ENCODE assay signal across 16 cellular contexts in the genomic region with DNA sequence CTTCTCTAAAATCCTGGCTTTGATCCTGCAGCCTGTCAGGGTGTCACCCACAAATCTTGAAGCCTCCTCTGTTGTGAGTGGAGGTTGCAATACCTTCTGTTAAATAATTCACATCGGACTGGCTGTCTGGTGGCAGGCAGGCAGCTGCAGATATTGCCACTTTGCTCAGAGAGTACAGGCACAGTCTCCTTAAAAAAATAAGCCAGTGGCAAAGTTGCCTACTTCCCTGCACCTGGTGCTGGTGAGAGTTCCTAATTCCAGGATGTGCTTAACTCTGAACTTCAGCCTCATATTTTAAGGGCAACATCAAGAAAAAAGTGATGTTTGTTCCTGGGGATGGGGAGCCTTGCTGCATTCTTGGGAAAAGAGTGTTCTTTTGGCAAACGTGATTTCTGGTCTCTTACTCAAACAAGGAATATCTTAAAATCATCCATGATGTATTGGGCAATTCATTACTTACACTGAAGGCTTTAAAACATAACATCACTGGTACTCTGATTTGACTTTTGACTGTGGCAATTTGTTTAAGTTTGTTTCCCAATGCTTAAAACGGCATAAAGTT.
DNase-seq lines count a peak whose midpoint lies in the region; ATAC-seq and TF ChIP-seq lines count a peak whose summit lies in the region.
"Had no signal": no experiment of that assay in that cellular context is flagged by ENCODE, and none has a peak within 500 bp of the region (broad histone marks: within the 10 kb centered on the region; RNA-seq: fewer than 3 reads in every experiment).

No MANE protein-coding gene starts in this region.

- H3K27ac ChIP-seq in lower lobe of right lung: peak overlapping the region; percentile 64
- H3K27ac ChIP-seq: gastrocnemius medialis, uterus had no signal

- no peak for TF ChIP-seq CTCF in lower lobe of right lung (IDR thresholded peaks at IDR 0.05)
- no peak for TF ChIP-seq CTCF in lower leg skin (IDR thresholded peaks at IDR 0.05)

- H3K4me3 Mint-ChIP-seq in activated T-helper 1 cell treated with anti-CD3 and anti-CD28 coated beads, Interleukin-12 subunit alpha, Interleukin-12 subunit beta, Interleukin-2, Interleukin-4 antibody, amounts not matched to agents 30 ng/mL and 10 ng/mL and 1 ng/mL, durations not matched to agents 14 hours and 24 hours and 36 hours: peak overlapping the region; percentile 6
- H3K4me3 Mint-ChIP-seq in stimulated activated naive B cell treated with anti-CD40 and anti-IgM and Interleukin-4, amounts not matched to agents 10 μg/mL and 1 μg/mL and 100 μg/mL, for 72 hours: peak overlapping the region; percentile 14 to 57
- H3K4me3 Mint-ChIP-seq: activated naive CD4-positive, alpha-beta T cell treated with anti-CD3 and anti-CD28 coated beads, Interleukin-2, amount 50 U/mL, for 24 hours; CD4-positive, alpha-beta memory T cell had no signal

- no peak for TF ChIP-seq POLR2A in lower leg skin (IDR thresholded peaks at IDR 0.05)

- H3K9me3 ChIP-seq in lower lobe of right lung: no peaks in the 10 kb centered on the region
- H3K9me3 ChIP-seq: gastrocnemius medialis, uterus had no signal

- peaks cover 3% of the 10 kb centered on the region for H3K27me3 Mint-ChIP-seq in activated T-helper 1 cell treated with anti-CD3 and anti-CD28 coated beads, Interleukin-12 subunit alpha, Interleukin-12 subunit beta, Interleukin-2, Interleukin-4 antibody, amounts not matched to agents 30 ng/mL and 10 ng/mL and 1 ng/mL, durations not matched to agents 14 hours and 24 hours and 36 hours (ENCODE audit: insufficient read depth)
- peaks cover 8 to 10% of the 10 kb centered on the region in 2 donors for H3K27me3 Mint-ChIP-seq in stimulated activated naive B cell treated with anti-CD40 and anti-IgM and Interleukin-4, amounts not matched to agents 10 μg/mL and 1 μg/mL and 100 μg/mL, for 72 hours
- H3K27me3 Mint-ChIP-seq: CD4-positive, alpha-beta memory T cell had no signal

- H3K36me3 ChIP-seq in lower lobe of right lung: no peaks in the 10 kb centered on the region
- H3K36me3 ChIP-seq: gastrocnemius medialis, uterus had no signal

- peaks cover 5% of the 10 kb centered on the region for H3K4me1 Mint-ChIP-seq in activated T-helper 1 cell treated with anti-CD3 and anti-CD28 coated beads, Interleukin-12 subunit alpha, Interleukin-12 subunit beta, Interleukin-2, Interleukin-4 antibody, amounts not matched to agents 30 ng/mL and 10 ng/mL and 1 ng/mL, durations not matched to agents 14 hours and 24 hours and 36 hours (ENCODE audit: low read depth)
- peaks cover 6 to 23% of the 10 kb centered on the region in 2 donors for H3K4me1 Mint-ChIP-seq in stimulated activated naive B cell treated with anti-CD40 and anti-IgM and Interleukin-4, amounts not matched to agents 10 μg/mL and 1 μg/mL and 100 μg/mL, for 72 hours
- H3K4me1 Mint-ChIP-seq: CD4-positive, alpha-beta memory T cell had no signal

- H3K27me3 ChIP-seq in lower lobe of right lung (ENCODE audit: low read depth): no peaks in the 10 kb centered on the region
- H3K27me3 ChIP-seq: gastrocnemius medialis, uterus had no signal

- no peak overlapping the region for H3K27ac Mint-ChIP-seq in activated T-helper 1 cell treated with anti-CD3 and anti-CD28 coated beads, Interleukin-12 subunit alpha, Interleukin-12 subunit beta, Interleukin-2, Interleukin-4 antibody, amounts not matched to agents 30 ng/mL and 10 ng/mL and 1 ng/mL, durations not matched to agents 14 hours and 24 hours and 36 hours
- H3K27ac Mint-ChIP-seq in stimulated activated naive B cell treated with anti-CD40 and anti-IgM and Interleukin-4, amounts not matched to agents 10 μg/mL and 1 μg/mL and 100 μg/mL, for 72 hours: no peak overlapping the region
- H3K27ac Mint-ChIP-seq: activated naive CD4-positive, alpha-beta T cell treated with anti-CD3 and anti-CD28 coated beads, Interleukin-2, amount 50 U/mL, for 24 hours; CD4-positive, alpha-beta memory T cell had no signal

- H3K36me3 Mint-ChIP-seq in activated T-helper 1 cell treated with anti-CD3 and anti-CD28 coated beads, Interleukin-12 subunit alpha, Interleukin-12 subunit beta, Interleukin-2, Interleukin-4 antibody, amounts not matched to agents 30 ng/mL and 10 ng/mL and 1 ng/mL, durations not matched to agents 14 hours and 24 hours and 36 hours (ENCODE audit: low read depth): no peaks in the 10 kb centered on the region
- H3K36me3 Mint-ChIP-seq in stimulated activated naive B cell treated with anti-CD40 and anti-IgM and Interleukin-4, amounts not matched to agents 10 μg/mL and 1 μg/mL and 100 μg/mL, for 72 hours: peaks cover 0 to 2% of the 10 kb centered on the region in 2 donors
- H3K36me3 Mint-ChIP-seq: activated naive CD4-positive, alpha-beta T cell treated with anti-CD3 and anti-CD28 coated beads, Interleukin-2, amount 50 U/mL, for 24 hours; CD4-positive, alpha-beta memory T cell had no signal

- peaks cover 5% of the 10 kb centered on the region for H3K9me3 Mint-ChIP-seq in activated T-helper 1 cell treated with anti-CD3 and anti-CD28 coated beads, Interleukin-12 subunit alpha, Interleukin-12 subunit beta, Interleukin-2, Interleukin-4 antibody, amounts not matched to agents 30 ng/mL and 10 ng/mL and 1 ng/mL, durations not matched to agents 14 hours and 24 hours and 36 hours
- H3K9me3 Mint-ChIP-seq in stimulated activated naive B cell treated with anti-CD40 and anti-IgM and Interleukin-4, amounts not matched to agents 10 μg/mL and 1 μg/mL and 100 μg/mL, for 72 hours: peaks cover 0 to 2% of the 10 kb centered on the region in 2 donors

- peaks cover 14% of the 10 kb centered on the region for H3K4me1 ChIP-seq in lower lobe of right lung

- H3K4me3 ChIP-seq in lower lobe of right lung: peak overlapping the region; percentile 38
- H3K4me3 ChIP-seq in lower leg skin (ENCODE audit: low read depth, poor library complexity, severe bottlenecking): no peak overlapping the region
- H3K4me3 ChIP-seq: uterus had no signal

- ATAC-seq in lower lobe of right lung (peak in 1 of 2 donors; percentile 3), GM18873 (IDR thresholded peaks at IDR 0.05; ENCODE audit: low FRiP score, unreplicated experiment) (no peak)
- no peak for ATAC-seq in stimulated activated naive B cell treated with anti-CD40 and anti-IgM and Interleukin-4, amounts not matched to agents 10 μg/mL and 1 μg/mL and 100 μg/mL, for 72 hours (replicated peaks)

- DNase-seq in DMS53 (lab: John Stamatoyannopoulos, UW): peak; percentile 31
- no peak for DNase-seq in DMS53 treated with DMSO at 0.1 percent for 48 hours (lab: John Stamatoyannopoulos, UW; ENCODE audit: unreplicated experiment)
- DNase-seq in activated T-helper 1 cell treated with anti-CD3 and anti-CD28 coated beads, Interleukin-12 subunit alpha, Interleukin-12 subunit beta, Interleukin-2, Interleukin-4 antibody, amounts not matched to agents 30 ng/mL and 10 ng/mL and 1 ng/mL, durations not matched to agents 14 hours and 24 hours and 36 hours (ENCODE audit: low spot score): no peak
- no peak for DNase-seq in lower lobe of right lung
- no peak for DNase-seq in stimulated activated naive B cell treated with anti-CD40 and anti-IgM and Interleukin-4, amounts not matched to agents 10 μg/mL and 1 μg/mL and 100 μg/mL, for 72 hours
- DNase-seq in lower leg skin (ENCODE audit: low spot score in 2 of 2): no peak
- DNase-seq in NCI-H526 treated with DMSO at 0.1 percent for 48 hours (lab: John Stamatoyannopoulos, UW): no peak
- DNase-seq: 8988T; activated CD8-positive, alpha-beta memory T cell treated with anti-CD3 and anti-CD28 coated beads, Interleukin-2, amount 50 U/mL, for 48 hours; CD4-positive, alpha-beta memory T cell; gastrocnemius medialis; GDM1; stimulated activated CD4-positive, alpha-beta T cell treated with anti-CD3 and anti-CD28 coated beads, Interleukin-4, amount 100 ng/mL, for 1 hour; uterus had no signal

- intact Hi-C loops in activated T-helper 1 cell treated with anti-CD3 and anti-CD28 coated beads, Interleukin-12 subunit alpha, Interleukin-12 subunit beta, Interleukin-2, Interleukin-4 antibody, amounts not matched to agents 30 ng/mL and 10 ng/mL and 1 ng/mL, durations not matched to agents 14 hours and 24 hours and 36 hours (cut with micrococcal nuclease): no loop called here
- intact Hi-C loops in lower lobe of right lung (cut with DNase I): no loop called here
- intact Hi-C loops in lower leg skin (cut with DNase I; ENCODE audit: low total_unique reads): no loop called here

- WGBS in lower leg skin, 2 donors: 46 to 58% methylated on average over 3 of the region's 3 CpGs
